In the genomic region with DNA sequence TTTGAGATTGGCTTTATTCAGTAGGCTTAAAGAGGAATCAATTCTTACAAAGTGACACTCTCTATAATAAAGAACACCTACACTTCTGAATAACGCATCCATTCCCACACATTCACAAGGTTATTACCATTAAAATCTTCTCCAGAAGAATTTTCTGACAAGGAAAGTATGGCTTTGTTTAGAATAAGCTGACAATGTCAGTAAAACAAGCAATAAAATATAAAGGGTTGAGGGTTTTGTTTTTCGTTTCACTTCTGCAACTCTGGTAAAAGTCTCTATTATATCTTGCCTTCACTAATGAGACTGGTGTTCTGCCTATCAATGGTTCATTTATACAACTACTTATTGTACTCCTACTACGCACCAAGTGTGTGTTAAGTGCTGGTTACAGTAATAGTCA, we compare ENCODE assay signal across 26 cellular contexts.
"Had no signal": no experiment of that assay in that cellular context is flagged by ENCODE, and none has a peak within 500 bp of the region (broad histone marks: within the 10 kb centered on the region; RNA-seq: fewer than 3 reads in every experiment).

No MANE protein-coding gene starts in this region.

- H3K9me3 Mint-ChIP-seq: stimulated activated naive B cell treated with anti-CD40 and anti-IgM and Interleukin-4, amounts not matched to agents 10 μg/mL and 1 μg/mL and 100 μg/mL, for 72 hours had no signal

- ATAC-seq: left colon; left lung; mucosa of descending colon; naive thymus-derived CD8-positive, alpha-beta T cell; right lobe of liver; stimulated activated naive B cell treated with anti-CD40 and anti-IgM and Interleukin-4, amounts not matched to agents 10 μg/mL and 1 μg/mL and 100 μg/mL, for 72 hours; stimulated activated naive CD8-positive, alpha-beta T cell treated with anti-CD3 and anti-CD28 coated beads, Interleukin-15, Interleukin-2, amounts not matched to agents 100 U/mL and 50 U/mL, for 24 hours; upper lobe of right lung had no signal

- H3K4me1 ChIP-seq: left lung, right lobe of liver, testis, upper lobe of right lung had no signal

- H3K4me3 ChIP-seq: left lung, lung, mucosa of descending colon, ovary, right lobe of liver, smooth muscle cell, stomach, testis, tibial artery, upper lobe of right lung had no signal

- H3K9me3 ChIP-seq: left lung, mucosa of descending colon, ovary, right lobe of liver, stomach, testis, tibial artery, upper lobe of right lung had no signal

- H3K27me3 Mint-ChIP-seq: progenitor cell of endocrine pancreas; stimulated activated naive B cell treated with anti-CD40 and anti-IgM and Interleukin-4, amounts not matched to agents 10 μg/mL and 1 μg/mL and 100 μg/mL, for 72 hours had no signal

- H3K27me3 ChIP-seq: left lung, ovary, right lobe of liver, stomach, testis, tibial artery, upper lobe of right lung had no signal

- H3K36me3 Mint-ChIP-seq: naive thymus-derived CD8-positive, alpha-beta T cell; stimulated activated naive B cell treated with anti-CD40 and anti-IgM and Interleukin-4, amounts not matched to agents 10 μg/mL and 1 μg/mL and 100 μg/mL, for 72 hours had no signal

- DNase-seq: head of caudate nucleus; hippocampal formation; kidney; left colon; left lung; mesendoderm; midbrain; mucosa of descending colon; naive thymus-derived CD8-positive, alpha-beta T cell; nephron progenitor cell; ovary; right lobe of liver; stimulated activated CD4-positive, alpha-beta T cell treated with anti-CD3 and anti-CD28 coated beads, Interleukin-1b, Interleukin-23, amount 100 ng/mL, for 48 hours; stimulated activated CD4-positive, alpha-beta T cell treated with anti-CD3 and anti-CD28 coated beads, Interleukin-2, amount 100 ng/mL, for 48 hours; stimulated activated CD4-positive, alpha-beta T cell treated with anti-CD3 and anti-CD28 coated beads, Interleukin-4, amount 100 ng/mL, for 4 hours; stimulated activated CD8-positive, alpha-beta memory T cell treated with anti-CD3 and anti-CD28 coated beads, Interleukin-4, amount 100 ng/mL, for 48 hours; stimulated activated naive B cell treated with anti-CD40 and anti-IgM and Interleukin-4, amounts not matched to agents 10 μg/mL and 1 μg/mL and 100 μg/mL, for 72 hours; stimulated activated naive CD8-positive, alpha-beta T cell treated with anti-CD3 and anti-CD28 coated beads, Interleukin-15, Interleukin-2, amounts not matched to agents 100 U/mL and 50 U/mL, for 24 hours; stomach; testis; tibial artery; trophoblast cell; upper lobe of right lung had no signal

- H3K4me1 Mint-ChIP-seq: naive thymus-derived CD8-positive, alpha-beta T cell; nephron progenitor cell; stimulated activated naive B cell treated with anti-CD40 and anti-IgM and Interleukin-4, amounts not matched to agents 10 μg/mL and 1 μg/mL and 100 μg/mL, for 72 hours had no signal

- H3K27ac Mint-ChIP-seq: naive thymus-derived CD8-positive, alpha-beta T cell; nephron progenitor cell; progenitor cell of endocrine pancreas; stimulated activated naive B cell treated with anti-CD40 and anti-IgM and Interleukin-4, amounts not matched to agents 10 μg/mL and 1 μg/mL and 100 μg/mL, for 72 hours had no signal

- H3K27ac ChIP-seq: left lung, ovary, right lobe of liver, stomach, testis, tibial artery, upper lobe of right lung had no signal

- H3K4me2 ChIP-seq: smooth muscle cell had no signal

- H3K36me3 ChIP-seq: left lung, ovary, right lobe of liver, upper lobe of right lung had no signal

- H3K4me3 Mint-ChIP-seq: naive thymus-derived CD8-positive, alpha-beta T cell; nephron progenitor cell; stimulated activated naive B cell treated with anti-CD40 and anti-IgM and Interleukin-4, amounts not matched to agents 10 μg/mL and 1 μg/mL and 100 μg/mL, for 72 hours had no signal
